Comparison of ENCODE assay signal across 8 cellular contexts in genomic region chr7:1055084-1055450, GRCh38. TPM values are rescaled to one million over a fixed set of nuclear protein-coding genes. Genes with fewer than 3 reads are reported as not detected.
DNase-seq lines count a peak whose midpoint lies in the region; ATAC-seq and TF ChIP-seq lines count a peak whose summit lies in the region.

No MANE protein-coding gene starts in this region.

- TF ChIP-seq EP300 in upper lobe of left lung (IDR thresholded peaks at IDR 0.05): peak in 2 of 4 donors; percentile 41 to 65

- peak; percentile 49 for DNase-seq in AG08396 (ENCODE audit: low spot score)
- DNase-seq in RWPE1 (ENCODE audit: low spot score): no peak
- peak; percentile 80 for DNase-seq in astrocyte of the hippocampus (ENCODE audit: low read depth, low spot score)
- peak; percentile 58 to 72 (median 59) for DNase-seq in mucosa of descending colon
- peak; percentile 77 to 94 for DNase-seq in upper lobe of left lung
- no peak for DNase-seq in NCI-H2196 treated with DMSO at 0.1 percent for 48 hours (lab: John Stamatoyannopoulos, UW; ENCODE audit: unreplicated experiment)
- no peak for DNase-seq in HT-29 (ENCODE audit: low spot score)

- no peaks in the 10 kb centered on the region for H3K9me3 ChIP-seq in mucosa of descending colon
- H3K9me3 ChIP-seq in upper lobe of left lung: no peaks in the 10 kb centered on the region

- POLR2A ChIA-PET in RWPE1 (lab: Yijun Ruan, JAX; ENCODE audit: low non-redundant PET): no interaction called here

- H3K4me1 ChIP-seq in mucosa of descending colon (ENCODE audit: low read depth) (peaks cover 13% of the 10 kb centered on the region), upper lobe of left lung (peaks cover 64 to 83% (median 65%) of the 10 kb centered on the region in 4 donors)

- ATAC-seq in mucosa of descending colon (peak; percentile 27), upper lobe of left lung (ENCODE audit: low FRiP score in 2 of 2) (peak; percentile 46 to 68), GM18867 (IDR thresholded peaks at IDR 0.05; ENCODE audit: unreplicated experiment) (no peak)

- CTCF ChIA-PET in RWPE1 (lab: Yijun Ruan, JAX): no interaction called here

- intact Hi-C loops in mucosa of descending colon (cut with DNase I, micrococcal nuclease): no loop called here

- peak overlapping the region; percentile 49 for H3K27ac ChIP-seq in RWPE1
- H3K27ac ChIP-seq in upper lobe of left lung: peak overlapping the region; percentile 85 to 94 (median 90)

- TF ChIP-seq CTCF in RWPE1 (conservative IDR thresholded peaks at IDR 0.05; ENCODE audit: low read depth) (no peak), mucosa of descending colon (IDR thresholded peaks at IDR 0.05) (no peak), upper lobe of left lung (IDR thresholded peaks at IDR 0.05) (no peak)

- H3K4me3 ChIP-seq in mucosa of descending colon (no peak overlapping the region), upper lobe of left lung (peak overlapping the region; percentile 41 to 56 (median 48))

- peak in 1 of 4 donors; percentile 45 for TF ChIP-seq POLR2A in upper lobe of left lung (IDR thresholded peaks at IDR 0.05)

- 23 to 36% methylated on average over 5 to 17 of the region's 22 CpGs for WGBS in upper lobe of left lung, 2 donors

- no peaks in the 10 kb centered on the region for H3K36me3 ChIP-seq in mucosa of descending colon (ENCODE audit: low read depth)
- peaks cover 0 to 17% (median 6%) of the 10 kb centered on the region in 4 donors for H3K36me3 ChIP-seq in upper lobe of left lung

- H3K27me3 ChIP-seq in upper lobe of left lung: no peaks in the 10 kb centered on the region

RNA-seq across cellular contexts. Expression of gene GPR146, which starts 10.7 kb away (rescaled TPM):
- total RNA-seq in mucosa of descending colon (10 to 100 TPM in 1 of 3 donors, 1 to 10 TPM in 2; 3.5 to 13.0 (median 5.7) TPM), upper lobe of left lung (10 to 100 TPM; 11.2 to 32.8 (median 28.9) TPM)
- total RNA-seq in HT-29 (2014; rRNA removed; shearing (Covaris generic)): 4.1 and 4.3 TPM in 2 replicates

RNA-seq across cellular contexts. Expression of gene GPER1, which starts 32.8 kb away (rescaled TPM):
- total RNA-seq in mucosa of descending colon (10 to 100 TPM in 1 of 3 donors, 1 to 10 TPM in 2; 7.9 to 14.7 (median 9.8) TPM), upper lobe of left lung (10 to 100 TPM in 2 of 6 donors, 1 to 10 TPM in 4; 6.5 to 24.7 (median 8.5) TPM)
- 2.0 and 2.5 TPM in 2 replicates for total RNA-seq in HT-29 (2014; rRNA removed; shearing (Covaris generic))

Comparison
In these comparisons a context has a peak if more than half of its experiments do, and no peak if none do; other contexts are left out.
1. DNase-seq: peak in AG08396 (single experiment), astrocyte of the hippocampus (single experiment), mucosa of descending colon (3 of 3) and upper lobe of left lung (2 of 2); none in RWPE1 (single experiment), NCI-H2196 treated with DMSO at 0.1 percent for 48 hours (single experiment) and HT-29 (single experiment).